Comparison of ENCODE assay signal across 13 cellular contexts in the genomic region with DNA sequence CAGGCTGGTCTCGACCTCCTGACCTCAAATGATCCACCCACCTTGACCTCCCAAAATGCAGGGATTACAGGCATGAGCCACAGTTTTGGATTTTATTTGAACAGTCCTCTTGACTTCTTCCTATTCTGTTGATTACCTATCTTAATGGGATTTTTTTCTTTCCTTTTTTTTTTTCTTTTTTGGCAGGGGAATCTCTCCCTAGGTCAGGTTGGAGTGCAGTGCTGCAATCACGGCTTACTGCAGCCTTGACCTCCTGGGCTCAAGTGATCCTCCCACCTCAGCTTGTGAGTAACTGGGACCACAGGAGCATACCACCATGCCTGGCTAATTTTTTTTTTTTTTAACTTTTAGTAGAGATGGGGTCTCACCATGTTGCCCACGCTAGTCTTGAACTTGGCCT. TPM values are rescaled to one million over a fixed set of nuclear protein-coding genes. Genes with fewer than 3 reads are reported as not detected.
DNase-seq lines count a peak whose midpoint lies in the region; ATAC-seq, FAIRE-seq and TF ChIP-seq lines count a peak whose summit lies in the region.
"Had no signal": no experiment of that assay in that cellular context is flagged by ENCODE, and none has a peak within 500 bp of the region (broad histone marks: within the 10 kb centered on the region; RNA-seq: fewer than 3 reads in every experiment).

No MANE protein-coding gene starts in this region.

- 80% methylated on average over 3 of the region's 3 CpGs; no CpG with 5 or more reads in 1 of the 2 experiments for WGBS in H1 (ENCODE audit: extremely low coverage in 1 of 2, insufficient coverage in 1 of 2, insufficient read length in 1 of 2, insufficient replicate concordance in 2 of 2, low coverage in 1 of 2, low lambda C conversion rate in 2 of 2, missing lambda C conversion rate in 1 of 2), 2 experiments

- peaks cover 8% of the 10 kb centered on the region for H3K23me2 ChIP-seq in H1 (ENCODE audit: low read depth, low read length)

- peak; percentile 32 for DNase-seq in activated CD8-positive, alpha-beta memory T cell treated with anti-CD3 and anti-CD28 coated beads for 24 hours
- no peak for DNase-seq in activated CD8-positive, alpha-beta memory T cell treated with anti-CD3 and anti-CD28 coated beads, Interleukin-2, amount 50 U/mL, for 4 hours
- DNase-seq in H1 (ENCODE audit: low read depth in 1 of 2, low spot score in 2 of 2) (no peak), SKM-1 (lab: John Stamatoyannopoulos, UW; ENCODE audit: unreplicated experiment) (no peak)
- no peak for DNase-seq in activated CD4-positive, CD25-positive, alpha-beta regulatory T cell treated with anti-CD3 and anti-CD28 coated beads, Interleukin-2, amount 50 U/mL, for 72 hours
- DNase-seq: activated CD4-positive, alpha-beta T cell treated with anti-CD3 and anti-CD28 coated beads for 4 hours; central memory CD4-positive, alpha-beta T cell; OCI-M1; stimulated activated CD4-positive, alpha-beta T cell treated with anti-CD3 and anti-CD28 coated beads, Interleukin-1b, Interleukin-23, amount 100 ng/mL, for 48 hours; upper lobe of right lung had no signal

- no peak overlapping the region for H2BK12ac ChIP-seq in H1 (ENCODE audit: low read depth, low read length)

- H3K9me2 ChIP-seq in OCI-LY1 (ENCODE audit: low read depth, low read length) = no peaks in the 10 kb centered on the region

- no peaks in the 10 kb centered on the region for H3F3A ChIP-seq in OCI-LY1 (ENCODE audit: insufficient read depth, low read length)

- no peak overlapping the region for H3K9ac ChIP-seq in OCI-LY1 (ENCODE audit: low read length)
- H3K9ac ChIP-seq in H1 (replicated peaks in 1 of 4; ENCODE audit: extremely low read depth in 1 of 4, low read depth in 3 of 4, low read length in 3 of 4) = no peak overlapping the region

- H3K36me3 ChIP-seq in OCI-LY1 (ENCODE audit: insufficient read depth, low read length) = peaks cover 62% of the 10 kb centered on the region
- H3K36me3 ChIP-seq in H1 (ENCODE audit: control insufficient read depth in 2 of 4, insufficient read depth in 4 of 4, low read length in 3 of 4) = peaks cover 0 to 55% (median 3%) of the 10 kb centered on the region in 4 experiments; a peak in 5 of 8 replicates

- H3K27ac Mint-ChIP-seq in stimulated activated memory B cell treated with anti-CD40 and anti-IgM and Interleukin-4, amounts not matched to agents 10 μg/mL and 1 μg/mL and 100 μg/mL, for 72 hours = peak overlapping the region; percentile 98

- H4K91ac ChIP-seq in H1 (replicated peaks; ENCODE audit: insufficient read length, low read length) = no peak overlapping the region

- no peak overlapping the region for H3K56ac ChIP-seq in H1 (replicated peaks; ENCODE audit: insufficient read length, low read depth, low read length)

- no peak overlapping the region for H2BK20ac ChIP-seq in H1 (ENCODE audit: low read length)

- peak overlapping the region; percentile 92 for H3K4me2 ChIP-seq in OCI-LY1 (ENCODE audit: low read length)
- peak overlapping the region; percentile 98 to 100 for H3K4me2 ChIP-seq in H1 (ENCODE audit: insufficient read depth in 1 of 2, low read depth in 2 of 2, low read length in 2 of 2)

- peaks cover 31% of the 10 kb centered on the region for H3K36me3 Mint-ChIP-seq in stimulated activated memory B cell treated with anti-CD40 and anti-IgM and Interleukin-4, amounts not matched to agents 10 μg/mL and 1 μg/mL and 100 μg/mL, for 72 hours

- no peak overlapping the region for H2BK5ac ChIP-seq in H1 (ENCODE audit: low read depth, low read length)

- H2AK5ac ChIP-seq in H1 (ENCODE audit: low read depth, low read length) = no peak overlapping the region

- H4K5ac ChIP-seq in H1 (ENCODE audit: insufficient read length, low read depth, low read length) = no peak overlapping the region

- peaks cover 10% of the 10 kb centered on the region for H3K79me1 ChIP-seq in H1 (ENCODE audit: low read depth, low read length)

- H3K4ac ChIP-seq in H1 (replicated peaks; ENCODE audit: insufficient read length, low read depth, low read length) = no peak overlapping the region

- H2AFZ ChIP-seq in OCI-LY1 (ENCODE audit: low read length) (no peak overlapping the region), H1 (ENCODE audit: low read length) (no peak overlapping the region)

- H3K14ac ChIP-seq in H1 (ENCODE audit: insufficient read length) = no peak overlapping the region

- no peaks in the 10 kb centered on the region for H3K9me3 Mint-ChIP-seq in stimulated activated memory B cell treated with anti-CD40 and anti-IgM and Interleukin-4, amounts not matched to agents 10 μg/mL and 1 μg/mL and 100 μg/mL, for 72 hours

- TF ChIP-seq RAD21 in H1 (IDR thresholded peaks at IDR 0.05 in 1 of 2, conservative IDR thresholded peaks at IDR 0.05 in 1 of 2; ENCODE audit: low read depth in 2 of 2, low read length in 2 of 2) = no peak

- no peak for ATAC-seq in stimulated activated memory B cell treated with anti-CD40 and anti-IgM and Interleukin-4, amounts not matched to agents 10 μg/mL and 1 μg/mL and 100 μg/mL, for 72 hours
- ATAC-seq in GM18867 (IDR thresholded peaks at IDR 0.05; ENCODE audit: unreplicated experiment) = no peak
- ATAC-seq: upper lobe of right lung had no signal

- H3K79me2 ChIP-seq in OCI-LY1 (ENCODE audit: insufficient read depth, low read length) (peaks cover 71% of the 10 kb centered on the region), H1 (ENCODE audit: control insufficient read depth in 1 of 2, insufficient read depth in 2 of 2, low read length in 2 of 2) (peaks cover 56 to 78% of the 10 kb centered on the region in 2 experiments)

- CTCF ChIA-PET in H1 (lab: Charles Lee; ENCODE audit: partially characterized antibody) = interaction anchor here (0.6 to 2.6 kb wide), 4 partner anchors 19 to 241 kb away, joined by 3 to 8 read pairs (median 5); no protein-coding TSS in a partner anchor

- H3K4me3 ChIP-seq in OCI-LY1 (ENCODE audit: low read depth, low read length, poor library complexity, severe bottlenecking) = peak overlapping the region; percentile 77
- peak overlapping the region in 3 of 4 experiments; percentile 2 to 98 (median 85); a peak in 4 of 8 replicates for H3K4me3 ChIP-seq in H1 (ENCODE audit: extremely low read depth in 1 of 4, insufficient read depth in 2 of 4, low read depth in 3 of 4, low read length in 4 of 4)
- H3K4me3 ChIP-seq: upper lobe of right lung had no signal

- TF ChIP-seq POLR2A in H1 (IDR thresholded peaks at IDR 0.05; ENCODE audit: control extremely low read depth in 1 of 2, low read depth in 2 of 2, low read length in 2 of 2) = no peak

- H3K4me1 Mint-ChIP-seq in stimulated activated memory B cell treated with anti-CD40 and anti-IgM and Interleukin-4, amounts not matched to agents 10 μg/mL and 1 μg/mL and 100 μg/mL, for 72 hours = peaks cover 61% of the 10 kb centered on the region

- H3K27me3 Mint-ChIP-seq in stimulated activated memory B cell treated with anti-CD40 and anti-IgM and Interleukin-4, amounts not matched to agents 10 μg/mL and 1 μg/mL and 100 μg/mL, for 72 hours = no peaks in the 10 kb centered on the region

- H3K4me1 ChIP-seq in OCI-LY1 (ENCODE audit: insufficient read depth, low read length, severe bottlenecking) (peaks cover 57% of the 10 kb centered on the region), H1 (replicated peaks in 1 of 4; ENCODE audit: control insufficient read depth in 3 of 4, insufficient read depth in 4 of 4, low read length in 3 of 4) (peaks cover under 1 to 21% (median 16%) of the 10 kb centered on the region in 4 experiments; a peak in 6 of 7 replicates)

- POLR2A ChIA-PET in H1 (lab: Charles Lee; ENCODE audit: partially characterized antibody) = interaction anchor here (0.7 to 72.1 kb wide), 6 partner anchors 8 to 196 kb away, joined by 3 to 2699 read pairs (median 4); a partner anchor contains a TSS

- H3K27ac ChIP-seq in OCI-LY1 (ENCODE audit: low read depth, low read length, poor library complexity, severe bottlenecking) (no peak overlapping the region), H1 (ENCODE audit: low read depth, low read length) (no peak overlapping the region)
- H3K27ac ChIP-seq: upper lobe of right lung had no signal

- H3K27me3 ChIP-seq in OCI-LY1 (ENCODE audit: insufficient read depth, low read length) (no peaks in the 10 kb centered on the region), H1 (replicated peaks in 1 of 4; ENCODE audit: control insufficient read depth in 3 of 4, extremely low read depth in 1 of 4, insufficient read depth in 3 of 4, low read length in 3 of 4) (no peaks in the 10 kb centered on the region)
- H3K27me3 ChIP-seq: upper lobe of right lung had no signal

- no peaks in the 10 kb centered on the region for H4K20me1 ChIP-seq in OCI-LY1 (ENCODE audit: insufficient read depth, low read length)
- peaks cover 33 to 36% of the 10 kb centered on the region in 2 experiments for H4K20me1 ChIP-seq in H1 (replicated peaks in 1 of 2; ENCODE audit: control insufficient read depth in 1 of 2, insufficient read depth in 2 of 2, low read length in 2 of 2)

- H2BK15ac ChIP-seq in H1 (ENCODE audit: low read length) = no peak overlapping the region

- H3K9me3 ChIP-seq in OCI-LY1 (ENCODE audit: low read length) = no peaks in the 10 kb centered on the region
- no peaks in the 10 kb centered on the region for H3K9me3 ChIP-seq in H1 (ENCODE audit: insufficient read depth in 2 of 2, low read depth in 1 of 2, low read length in 1 of 2)
- H3K9me3 ChIP-seq: upper lobe of right lung had no signal

- no peak overlapping the region for H4K8ac ChIP-seq in H1 (ENCODE audit: extremely low read depth, insufficient read depth, low read length)

- no peak for TF ChIP-seq CTCF in OCI-LY1 (IDR thresholded peaks at IDR 0.05; ENCODE audit: low read length)
- TF ChIP-seq CTCF in H1 (IDR thresholded peaks at IDR 0.05; ENCODE audit: control extremely low read depth in 1 of 3, insufficient read depth in 1 of 3, low read depth in 1 of 3, low read length in 3 of 3) = no peak

- no peak overlapping the region for H2BK120ac ChIP-seq in H1 (replicated peaks; ENCODE audit: low read depth, low read length)

- no peak overlapping the region for H3K23ac ChIP-seq in H1 (ENCODE audit: insufficient read length)

- peak overlapping the region; percentile 92 for H3K4me3 Mint-ChIP-seq in stimulated activated memory B cell treated with anti-CD40 and anti-IgM and Interleukin-4, amounts not matched to agents 10 μg/mL and 1 μg/mL and 100 μg/mL, for 72 hours

- FAIRE-seq in H1 (lab: Jason Lieb, UNC) = no peak

- H3K18ac ChIP-seq in H1 (ENCODE audit: extremely low read depth, low read length) = no peak overlapping the region

- TF ChIP-seq EP300 in H1 (IDR thresholded peaks at IDR 0.05; ENCODE audit: borderline replicate concordance in 1 of 2, low read depth in 2 of 2, low read length in 2 of 2) = no peak

RNA-seq across cellular contexts. Expression of a gene that starts 2.8 kb away (rescaled TPM):
- 260 and 291 TPM in 2 replicates for total RNA-seq in H1 (2021; fragmentation: NEBNext Ultra II Directional; extraction: Animal tissue kit (Norgen Biotek cat#: 25700))
- 99.2 and 99.5 TPM in 2 replicates for polyA plus RNA-seq in H1 (2011; rRNA removed)
- 162 TPM for polyA plus RNA-seq in H1 (2011; cell fraction: cytosol; rRNA removed)
- polyA plus RNA-seq in H1 (2011; cell fraction: nucleus; rRNA removed) = 126 TPM
- polyA plus RNA-seq in H1 (2012, experiment 1 of 2) = 182 to 218 TPM (median 193 TPM) in 4 replicates
- polyA plus RNA-seq in H1 (2012, experiment 2 of 2) = 36.2 TPM
- polyA plus RNA-seq in H1 (2013, experiment 1 of 2) = 111 TPM
- polyA plus RNA-seq in H1 (2013, experiment 2 of 2) = 121 TPM
- polyA minus RNA-seq in H1 (2011; rRNA and poly(A)+ RNA removed) = 252 and 265 TPM in 2 replicates
- 207 TPM for polyA minus RNA-seq in H1 (2011; cell fraction: cytosol; rRNA and poly(A)+ RNA removed)
- 106 TPM for polyA minus RNA-seq in H1 (2011; cell fraction: nucleus; rRNA and poly(A)+ RNA removed)

RNA-seq across cellular contexts. Expression of a gene that starts 22.5 kb away (rescaled TPM):
- total RNA-seq in H1 (2021; fragmentation: NEBNext Ultra II Directional; extraction: Animal tissue kit (Norgen Biotek cat#: 25700)) = 91.7 and 93.9 TPM in 2 replicates
- 16.2 and 21.6 TPM in 2 replicates for polyA plus RNA-seq in H1 (2011; rRNA removed)
- polyA plus RNA-seq in H1 (2011; cell fraction: cytosol; rRNA removed) = 23.6 TPM
- polyA plus RNA-seq in H1 (2011; cell fraction: nucleus; rRNA removed) = 8.9 TPM
- 20.6 to 48.6 TPM (median 27.5 TPM) in 4 replicates for polyA plus RNA-seq in H1 (2012, experiment 1 of 2)
- polyA plus RNA-seq in H1 (2012, experiment 2 of 2) = 12.7 TPM
- 37.4 TPM for polyA plus RNA-seq in H1 (2013, experiment 1 of 2)
- polyA plus RNA-seq in H1 (2013, experiment 2 of 2) = 38.3 TPM
- polyA minus RNA-seq in H1 (2011; rRNA and poly(A)+ RNA removed) = 31.8 and 53.8 TPM in 2 replicates
- 22.6 TPM for polyA minus RNA-seq in H1 (2011; cell fraction: cytosol; rRNA and poly(A)+ RNA removed)
- 25.8 TPM for polyA minus RNA-seq in H1 (2011; cell fraction: nucleus; rRNA and poly(A)+ RNA removed)

RNA-seq across cellular contexts. Expression of a gene that starts 53.5 kb away (rescaled TPM):
- total RNA-seq in H1 (2021; fragmentation: NEBNext Ultra II Directional; extraction: Animal tissue kit (Norgen Biotek cat#: 25700)) = 67.3 and 68.6 TPM in 2 replicates
- 41.5 and 46.1 TPM in 2 replicates for polyA plus RNA-seq in H1 (2011; rRNA removed)
- polyA plus RNA-seq in H1 (2011; cell fraction: cytosol; rRNA removed) = 52.0 TPM
- 13.3 TPM for polyA plus RNA-seq in H1 (2011; cell fraction: nucleus; rRNA removed)
- polyA plus RNA-seq in H1 (2012, experiment 1 of 2) = 42.8 to 64.7 TPM (median 51.8 TPM) in 4 replicates
- 54.5 TPM for polyA plus RNA-seq in H1 (2012, experiment 2 of 2)
- 116 TPM for polyA plus RNA-seq in H1 (2013, experiment 1 of 2)
- 116 TPM for polyA plus RNA-seq in H1 (2013, experiment 2 of 2)
- 5.1 and 5.5 TPM in 2 replicates for polyA minus RNA-seq in H1 (2011; rRNA and poly(A)+ RNA removed)
- polyA minus RNA-seq in H1 (2011; cell fraction: cytosol; rRNA and poly(A)+ RNA removed) = 16.7 TPM
- polyA minus RNA-seq in H1 (2011; cell fraction: nucleus; rRNA and poly(A)+ RNA removed) = 26.5 TPM
